In genomic region chr20:2005831-2006426, GRCh38 we compare ENCODE assay signal across 9 cellular contexts. TPM values are rescaled to one million over a fixed set of nuclear protein-coding genes. Genes with fewer than 3 reads are reported as not detected.
DNase-seq lines count a peak whose midpoint lies in the region; ATAC-seq and TF ChIP-seq lines count a peak whose summit lies in the region.
"Had no signal": no experiment of that assay in that cellular context is flagged by ENCODE, and none has a peak within 500 bp of the region (broad histone marks: within the 10 kb centered on the region; RNA-seq: fewer than 3 reads in every experiment).

No MANE protein-coding gene starts in this region.

- H3K4me1 Mint-ChIP-seq in activated naive CD4-positive, alpha-beta T cell treated with anti-CD3 and anti-CD28 coated beads for 36 hours (ENCODE audit: low read depth): no peaks in the 10 kb centered on the region

- H3K27ac ChIP-seq in SJCRH30: no peak overlapping the region
- H3K27ac ChIP-seq in heart left ventricle: no peak overlapping the region
- H3K27ac ChIP-seq: BLaER1 had no signal

- peaks cover 25% of the 10 kb centered on the region for H3K27me3 Mint-ChIP-seq in activated naive CD4-positive, alpha-beta T cell treated with anti-CD3 and anti-CD28 coated beads for 36 hours (ENCODE audit: low read depth)

- H3K4me3 ChIP-seq in SJCRH30 (no peak overlapping the region), heart left ventricle (no peak overlapping the region)
- H3K4me3 ChIP-seq: BLaER1 had no signal

- intact Hi-C loops in activated naive CD4-positive, alpha-beta T cell treated with anti-CD3 and anti-CD28 coated beads for 36 hours (cut with micrococcal nuclease): loop anchor here (1.0 to 10.0 kb wide), 3 partner anchors 89 to 203 kb away; no protein-coding TSS in a partner anchor
- intact Hi-C loops in heart left ventricle (cut with DNase I): loop anchor here in 1 of 10 donors (2.0 kb wide), 1 partner anchor 167 kb away; no protein-coding TSS in a partner anchor

- DNase-seq in NCI-H2227 (lab: John Stamatoyannopoulos, UW; ENCODE audit: unreplicated experiment) (peak; percentile 19), NCI-H2227 treated with DMSO at 0.1 percent for 48 hours (lab: John Stamatoyannopoulos, UW) (no peak), SJCRH30 (peak; percentile 59 to 66), heart left ventricle (peak; percentile 60 to 80 (median 65)), retina (peak; percentile 61), NCI-H2107 treated with DMSO at 0.1 percent for 48 hours (lab: John Stamatoyannopoulos, UW; ENCODE audit: unreplicated experiment) (no peak), NCI-H1930 (lab: John Stamatoyannopoulos, UW) (no peak)
- DNase-seq in activated naive CD4-positive, alpha-beta T cell treated with anti-CD3 and anti-CD28 coated beads for 36 hours: peak; percentile 84

- no peaks in the 10 kb centered on the region for H3K9me3 ChIP-seq in SJCRH30 (replicated peaks)
- no peaks in the 10 kb centered on the region for H3K9me3 ChIP-seq in heart left ventricle
- H3K9me3 ChIP-seq: BLaER1 had no signal

- peak in 1 of 4 donors; percentile 44 for ATAC-seq in heart left ventricle

- no peak for TF ChIP-seq CTCF in heart left ventricle (IDR thresholded peaks at IDR 0.05)

- CTCF ChIA-PET in activated naive CD4-positive, alpha-beta T cell treated with anti-CD3 and anti-CD28 coated beads for 36 hours (lab: Charles Lee): interaction anchor here (0.8 to 7.7 kb wide), 8 partner anchors 13 to 171 kb away, joined by 3 to 49 read pairs (median 4); no protein-coding TSS in a partner anchor

- no peaks in the 10 kb centered on the region for H3K9me3 Mint-ChIP-seq in activated naive CD4-positive, alpha-beta T cell treated with anti-CD3 and anti-CD28 coated beads for 36 hours

- H3K27me3 ChIP-seq in SJCRH30 (no peaks in the 10 kb centered on the region), heart left ventricle (peaks cover 0 to 42% (median 8%) of the 10 kb centered on the region in 9 donors)
- H3K27me3 ChIP-seq: BLaER1 had no signal

- H3K4me3 Mint-ChIP-seq in activated naive CD4-positive, alpha-beta T cell treated with anti-CD3 and anti-CD28 coated beads for 36 hours: no peak overlapping the region

- TF ChIP-seq POLR2A in heart left ventricle (IDR thresholded peaks at IDR 0.05): no peak

- H3K27ac Mint-ChIP-seq in activated naive CD4-positive, alpha-beta T cell treated with anti-CD3 and anti-CD28 coated beads for 36 hours: no peak overlapping the region

- no peaks in the 10 kb centered on the region for H3K36me3 ChIP-seq in SJCRH30
- H3K36me3 ChIP-seq in heart left ventricle: no peaks in the 10 kb centered on the region
- H3K36me3 ChIP-seq: BLaER1 had no signal

- 20 to 24% (median 21%) methylated on average over 12 of the region's 12 CpGs for WGBS in heart left ventricle, 4 donors

- no peaks in the 10 kb centered on the region for H3K36me3 Mint-ChIP-seq in activated naive CD4-positive, alpha-beta T cell treated with anti-CD3 and anti-CD28 coated beads for 36 hours (ENCODE audit: low read depth)

- H3K4me1 ChIP-seq in SJCRH30: no peaks in the 10 kb centered on the region
- peaks cover 0 to 4% (median 0%) of the 10 kb centered on the region in 12 donors for H3K4me1 ChIP-seq in heart left ventricle
- H3K4me1 ChIP-seq: BLaER1 had no signal

RNA-seq across cellular contexts. Expression of gene PDYN, which starts 12.1 kb away (rescaled TPM):
- total RNA-seq in SJCRH30 (2014; rRNA removed; shearing (Covaris generic)): not detected in 2 replicates
- total RNA-seq in activated naive CD4-positive, alpha-beta T cell treated with anti-CD3 and anti-CD28 coated beads for 36 hours: not detected
- total RNA-seq in heart left ventricle: not detected
- polyA plus RNA-seq in heart left ventricle: not detected

Comparison
In these comparisons a context has a peak if more than half of its experiments do, and no peak if none do; other contexts are left out.
1. DNase-seq: peak in NCI-H2227 (single experiment), SJCRH30 (2 of 2), activated naive CD4-positive, alpha-beta T cell treated with anti-CD3 and anti-CD28 coated beads for 36 hours (single experiment), heart left ventricle (5 of 5) and retina (single experiment); none in NCI-H2227 treated with DMSO at 0.1 percent for 48 hours (single experiment), NCI-H2107 treated with DMSO at 0.1 percent for 48 hours (single experiment) and NCI-H1930 (0 of 2).